ENCODE assay signal across 1 cellular context in the genomic region with DNA sequence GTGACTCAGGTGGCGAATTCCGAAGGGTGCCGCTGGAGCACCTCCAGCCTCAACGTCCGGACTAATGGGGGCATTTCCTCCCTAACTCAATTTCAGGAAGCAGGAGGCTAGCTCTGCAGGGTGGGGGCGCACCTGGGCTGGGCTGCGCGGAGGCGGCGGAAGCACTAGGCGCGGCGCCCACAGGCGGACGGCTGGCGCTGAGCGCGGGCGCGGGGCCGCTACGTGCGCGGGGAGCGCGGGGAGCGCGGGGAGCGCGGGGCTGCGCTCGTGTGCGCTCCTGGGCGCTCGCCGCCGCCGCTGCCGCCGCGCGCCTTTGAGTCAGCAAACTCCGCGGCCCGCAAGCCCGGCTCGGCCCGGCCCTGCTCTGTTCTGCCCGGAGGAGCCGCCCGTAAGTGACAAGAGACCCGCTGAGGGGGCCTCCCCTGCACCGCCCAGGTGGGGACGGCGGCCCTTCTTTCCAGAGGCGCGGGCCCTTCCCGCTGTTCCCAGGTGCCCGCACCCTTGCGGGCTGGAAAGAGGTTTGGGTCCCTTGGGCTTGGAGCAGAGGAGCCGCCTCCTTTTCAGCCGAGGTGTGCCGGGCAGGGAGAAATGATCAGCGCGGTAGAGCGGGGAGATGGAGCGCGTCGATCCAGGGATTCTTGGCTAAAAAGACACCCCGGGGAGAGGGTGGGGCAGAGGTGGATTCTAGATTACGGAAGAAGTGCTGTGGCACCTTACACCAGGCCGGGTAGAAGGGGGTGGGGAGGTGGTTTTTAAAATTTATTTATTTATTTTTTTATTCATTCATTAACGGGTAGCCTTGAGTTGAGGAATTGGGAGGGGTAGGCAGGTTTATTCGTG.
TF ChIP-seq lines count a peak whose summit lies in the region.

A gene with protein sequence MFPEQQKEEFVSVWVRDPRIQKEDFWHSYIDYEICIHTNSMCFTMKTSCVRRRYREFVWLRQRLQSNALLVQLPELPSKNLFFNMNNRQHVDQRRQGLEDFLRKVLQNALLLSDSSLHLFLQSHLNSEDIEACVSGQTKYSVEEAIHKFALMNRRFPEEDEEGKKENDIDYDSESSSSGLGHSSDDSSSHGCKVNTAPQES (plus strand): TSS at position 164 of the 840 bp plus-strand sequence. CDS start 54,581 bp downstream, outside the sequence.

TF ChIP-seq in H1, 55 proteins besides CTCF, POLR2A, EP300 and RAD21:
- TF ChIP-seq KDM4A (IDR thresholded peaks at IDR 0.05; ENCODE audit: low read depth, low read length, severe bottlenecking) (peak; percentile 89), YY1 (IDR thresholded peaks at IDR 0.05; ENCODE audit: low read depth, low read length) (0 out of 2 replicates have a peak, but pooled peaks have one; percentile 4), TEAD4 (IDR thresholded peaks at IDR 0.05; ENCODE audit: low read depth, low read length) (peak; percentile 21; the same call in 1 of the 2 replicates), HDAC2 (IDR thresholded peaks at IDR 0.05; ENCODE audit: borderline replicate concordance in 1 of 2, low read depth in 2 of 2, low read length in 2 of 2) (peak in 1 of 2 experiments; percentile 70; a peak in 1 of 4 replicates), EZH2 (IDR thresholded peaks at IDR 0.05; ENCODE audit: low read depth, low read length, severe bottlenecking) (no peak), TCF12 (IDR thresholded peaks at IDR 0.05; ENCODE audit: low read depth, low read length) (no peak), BACH1 (IDR thresholded peaks at IDR 0.05; ENCODE audit: low read length) (peak; percentile 14; the same call in 1 of the 2 replicates), SUZ12 (IDR thresholded peaks at IDR 0.05; ENCODE audit: low read length) (no peak), MAFK (IDR thresholded peaks at IDR 0.05; ENCODE audit: low read depth, low read length) (no peak), SIN3A (conservative IDR thresholded peaks at IDR 0.05 in 1 of 2, IDR thresholded peaks at IDR 0.05 in 1 of 2; ENCODE audit: low read depth in 1 of 2, low read length in 2 of 2) (0 out of 4 replicates have a peak, but pooled peaks of 1 of the 2 experiments have one; percentile 35), ASH2L (IDR thresholded peaks at IDR 0.05; ENCODE audit: low read length) (peak; percentile 55), PHF8 (conservative IDR thresholded peaks at IDR 0.05; ENCODE audit: low read depth, low read length) (peak; percentile 42; the same call in 1 of the 2 replicates)
- TF ChIP-seq, protein P1, sequence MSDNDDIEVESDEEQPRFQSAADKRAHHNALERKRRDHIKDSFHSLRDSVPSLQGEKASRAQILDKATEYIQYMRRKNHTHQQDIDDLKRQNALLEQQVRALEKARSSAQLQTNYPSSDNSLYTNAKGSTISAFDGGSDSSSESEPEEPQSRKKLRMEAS (IDR thresholded peaks at IDR 0.05): peak; percentile 38; the same call in 1 of the 2 replicates
